Comparison of ENCODE assay signal across 1 cellular context in genomic region chr10:38143587-38143986, GRCh38.
A peak's percentile ranks its signal among the peaks of the same experiment; 100 is the strongest.
TF ChIP-seq lines count a peak whose summit lies in the region.

No MANE protein-coding gene starts in this region.

TF ChIP-seq in HepG2, 621 proteins besides CTCF, POLR2A, EP300 and RAD21 (continued from another document and continues in another):
- no peak for TF ChIP-seq ZXDC (CRISPR knock-in tag; IDR thresholded peaks at IDR 0.05)
- no peak for TF ChIP-seq ZUFSP (CRISPR knock-in tag; IDR thresholded peaks at IDR 0.05; ENCODE audit: borderline replicate concordance)
- TF ChIP-seq ZNF275 (CRISPR knock-in tag; IDR thresholded peaks at IDR 0.05; ENCODE audit: borderline replicate concordance), result no peak
- TF ChIP-seq SMAD9 (CRISPR knock-in tag; IDR thresholded peaks at IDR 0.05), result no peak
- TF ChIP-seq RXRA (CRISPR knock-in tag; IDR thresholded peaks at IDR 0.05), result peak; percentile 77; the same call in 1 of the 2 replicates
- TF ChIP-seq MEF2D (CRISPR knock-in tag; IDR thresholded peaks at IDR 0.05), result no peak
- no peak for TF ChIP-seq ARNT (IDR thresholded peaks at IDR 0.05)
- TF ChIP-seq ZNF7 (CRISPR knock-in tag; IDR thresholded peaks at IDR 0.05), result peak; percentile 85; the same call in 1 of the 2 replicates
- TF ChIP-seq NAIF1 (CRISPR knock-in tag; IDR thresholded peaks at IDR 0.05; ENCODE audit: borderline replicate concordance), result no peak
- TF ChIP-seq RARA (CRISPR knock-in tag; IDR thresholded peaks at IDR 0.05), result peak; percentile 92
- 0 out of 2 replicates have a peak, but pooled peaks have one; percentile 6 for TF ChIP-seq STAG1 (CRISPR knock-in tag; IDR thresholded peaks at IDR 0.05)
- no peak for TF ChIP-seq ZBTB44 (CRISPR knock-in tag; IDR thresholded peaks at IDR 0.05)
- TF ChIP-seq ZNF383 (CRISPR knock-in tag; IDR thresholded peaks at IDR 0.05; ENCODE audit: borderline replicate concordance), result no peak
- no peak for TF ChIP-seq TCF7L2 (IDR thresholded peaks at IDR 0.05; ENCODE audit: low read depth, low read length)
- peak; percentile 77; the same call in 1 of the 2 replicates for TF ChIP-seq JUN (CRISPR knock-in tag; IDR thresholded peaks at IDR 0.05)
- TF ChIP-seq ZSCAN9 (CRISPR knock-in tag; IDR thresholded peaks at IDR 0.05; ENCODE audit: borderline replicate concordance), result no peak
- no peak for TF ChIP-seq TSC22D2 (CRISPR knock-in tag; IDR thresholded peaks at IDR 0.05; ENCODE audit: borderline replicate concordance)
- peak; percentile 12; the same call in 1 of the 2 replicates for TF ChIP-seq SMC3 (IDR thresholded peaks at IDR 0.05; ENCODE audit: low read length)
- TF ChIP-seq MAFF (IDR thresholded peaks at IDR 0.05; ENCODE audit: low read depth, low read length), result no peak
- no peak for TF ChIP-seq ARID4A (CRISPR knock-in tag; IDR thresholded peaks at IDR 0.05; ENCODE audit: borderline replicate concordance)
- TF ChIP-seq EHMT2 (IDR thresholded peaks at IDR 0.05; ENCODE audit: borderline replicate concordance, low read depth, low read length), result no peak
- TF ChIP-seq HOXD1 (CRISPR knock-in tag; IDR thresholded peaks at IDR 0.05), result no peak
- TF ChIP-seq ZNF431 (CRISPR knock-in tag; IDR thresholded peaks at IDR 0.05; ENCODE audit: borderline replicate concordance, low read depth), result peak; percentile 31; the same call in 1 of the 2 replicates
- TF ChIP-seq, protein P1, sequence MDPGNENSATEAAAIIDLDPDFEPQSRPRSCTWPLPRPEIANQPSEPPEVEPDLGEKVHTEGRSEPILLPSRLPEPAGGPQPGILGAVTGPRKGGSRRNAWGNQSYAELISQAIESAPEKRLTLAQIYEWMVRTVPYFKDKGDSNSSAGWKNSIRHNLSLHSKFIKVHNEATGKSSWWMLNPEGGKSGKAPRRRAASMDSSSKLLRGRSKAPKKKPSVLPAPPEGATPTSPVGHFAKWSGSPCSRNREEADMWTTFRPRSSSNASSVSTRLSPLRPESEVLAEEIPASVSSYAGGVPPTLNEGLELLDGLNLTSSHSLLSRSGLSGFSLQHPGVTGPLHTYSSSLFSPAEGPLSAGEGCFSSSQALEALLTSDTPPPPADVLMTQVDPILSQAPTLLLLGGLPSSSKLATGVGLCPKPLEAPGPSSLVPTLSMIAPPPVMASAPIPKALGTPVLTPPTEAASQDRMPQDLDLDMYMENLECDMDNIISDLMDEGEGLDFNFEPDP (CRISPR knock-in tag; conservative IDR thresholded peaks at IDR 0.05), result no peak
- TF ChIP-seq REL (CRISPR knock-in tag; conservative IDR thresholded peaks at IDR 0.05), result no peak
- TF ChIP-seq ZNF343 (CRISPR knock-in tag; IDR thresholded peaks at IDR 0.05), result no peak
- TF ChIP-seq DPF2 (CRISPR knock-in tag; IDR thresholded peaks at IDR 0.05; ENCODE audit: borderline replicate concordance, low read depth), result peak; percentile 61; the same call in 1 of the 2 replicates
- TF ChIP-seq SNAI1 (CRISPR knock-in tag; IDR thresholded peaks at IDR 0.05; ENCODE audit: borderline replicate concordance), result no peak
- no peak for TF ChIP-seq AFF4 (CRISPR knock-in tag; IDR thresholded peaks at IDR 0.05)
- no peak for TF ChIP-seq JUNB (CRISPR knock-in tag; IDR thresholded peaks at IDR 0.05; ENCODE audit: borderline replicate concordance)
- TF ChIP-seq, protein P2, sequence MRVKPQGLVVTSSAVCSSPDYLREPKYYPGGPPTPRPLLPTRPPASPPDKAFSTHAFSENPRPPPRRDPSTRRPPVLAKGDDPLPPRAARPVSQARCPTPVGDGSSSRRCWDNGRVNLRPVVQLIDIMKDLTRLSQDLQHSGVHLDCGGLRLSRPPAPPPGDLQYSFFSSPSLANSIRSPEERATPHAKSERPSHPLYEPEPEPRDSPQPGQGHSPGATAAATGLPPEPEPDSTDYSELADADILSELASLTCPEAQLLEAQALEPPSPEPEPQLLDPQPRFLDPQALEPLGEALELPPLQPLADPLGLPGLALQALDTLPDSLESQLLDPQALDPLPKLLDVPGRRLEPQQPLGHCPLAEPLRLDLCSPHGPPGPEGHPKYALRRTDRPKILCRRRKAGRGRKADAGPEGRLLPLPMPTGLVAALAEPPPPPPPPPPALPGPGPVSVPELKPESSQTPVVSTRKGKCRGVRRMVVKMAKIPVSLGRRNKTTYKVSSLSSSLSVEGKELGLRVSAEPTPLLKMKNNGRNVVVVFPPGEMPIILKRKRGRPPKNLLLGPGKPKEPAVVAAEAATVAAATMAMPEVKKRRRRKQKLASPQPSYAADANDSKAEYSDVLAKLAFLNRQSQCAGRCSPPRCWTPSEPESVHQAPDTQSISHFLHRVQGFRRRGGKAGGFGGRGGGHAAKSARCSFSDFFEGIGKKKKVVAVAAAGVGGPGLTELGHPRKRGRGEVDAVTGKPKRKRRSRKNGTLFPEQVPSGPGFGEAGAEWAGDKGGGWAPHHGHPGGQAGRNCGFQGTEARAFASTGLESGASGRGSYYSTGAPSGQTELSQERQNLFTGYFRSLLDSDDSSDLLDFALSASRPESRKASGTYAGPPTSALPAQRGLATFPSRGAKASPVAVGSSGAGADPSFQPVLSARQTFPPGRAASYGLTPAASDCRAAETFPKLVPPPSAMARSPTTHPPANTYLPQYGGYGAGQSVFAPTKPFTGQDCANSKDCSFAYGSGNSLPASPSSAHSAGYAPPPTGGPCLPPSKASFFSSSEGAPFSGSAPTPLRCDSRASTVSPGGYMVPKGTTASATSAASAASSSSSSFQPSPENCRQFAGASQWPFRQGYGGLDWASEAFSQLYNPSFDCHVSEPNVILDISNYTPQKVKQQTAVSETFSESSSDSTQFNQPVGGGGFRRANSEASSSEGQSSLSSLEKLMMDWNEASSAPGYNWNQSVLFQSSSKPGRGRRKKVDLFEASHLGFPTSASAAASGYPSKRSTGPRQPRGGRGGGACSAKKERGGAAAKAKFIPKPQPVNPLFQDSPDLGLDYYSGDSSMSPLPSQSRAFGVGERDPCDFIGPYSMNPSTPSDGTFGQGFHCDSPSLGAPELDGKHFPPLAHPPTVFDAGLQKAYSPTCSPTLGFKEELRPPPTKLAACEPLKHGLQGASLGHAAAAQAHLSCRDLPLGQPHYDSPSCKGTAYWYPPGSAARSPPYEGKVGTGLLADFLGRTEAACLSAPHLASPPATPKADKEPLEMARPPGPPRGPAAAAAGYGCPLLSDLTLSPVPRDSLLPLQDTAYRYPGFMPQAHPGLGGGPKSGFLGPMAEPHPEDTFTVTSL (CRISPR knock-in tag; IDR thresholded peaks at IDR 0.05; ENCODE audit: borderline replicate concordance), result peak; percentile 80
- no peak for TF ChIP-seq ZBTB37 (CRISPR knock-in tag; IDR thresholded peaks at IDR 0.05)
